ENCODE assay signal across 8 cellular contexts in the genomic region with DNA sequence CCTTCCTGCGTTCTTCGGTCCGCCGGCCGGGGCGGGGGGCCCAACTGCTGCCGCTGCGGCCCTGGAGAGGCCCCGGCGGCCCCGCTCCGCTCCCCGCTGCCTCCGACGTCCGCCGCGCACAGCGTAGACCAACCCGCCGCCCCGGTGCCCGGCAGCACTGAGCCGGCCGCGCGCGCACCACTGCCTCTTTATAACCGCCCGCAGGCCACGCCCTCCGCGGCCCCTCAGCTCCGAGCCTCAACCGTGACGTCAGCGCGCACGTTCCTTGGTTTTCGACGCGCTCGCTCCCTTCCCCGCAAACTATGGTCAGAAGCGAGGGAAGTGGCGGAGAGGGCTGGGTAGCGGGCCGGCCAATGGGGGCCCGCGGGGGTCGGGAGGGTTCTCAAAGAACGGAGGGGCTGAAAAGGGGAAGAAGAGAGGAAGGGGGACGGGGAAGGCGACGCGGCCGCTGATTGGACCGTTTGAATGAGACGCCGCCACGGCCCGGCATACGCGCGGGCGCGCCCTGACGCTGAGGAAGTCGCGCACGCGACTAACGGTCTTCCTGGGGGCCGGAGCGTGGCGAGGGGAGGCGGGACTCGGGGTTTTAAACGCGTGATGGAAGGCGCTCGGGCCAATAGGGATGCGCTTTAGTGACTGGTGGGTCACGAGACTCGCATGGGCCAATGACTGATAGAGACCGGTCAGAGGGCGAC. TPM values are rescaled to one million over a fixed set of nuclear protein-coding genes. Genes with fewer than 3 reads are reported as not detected.
DNase-seq lines count a peak whose midpoint lies in the region; ATAC-seq and TF ChIP-seq lines count a peak whose summit lies in the region.

A gene (minus strand): TSS at position 164 of the 695 bp plus-strand sequence. CDS start 199 bp downstream, outside the sequence.

- H3K27me3 ChIP-seq in thoracic aorta (replicated peaks; ENCODE audit: insufficient read depth), result no peaks in the 10 kb centered on the region

- peaks cover 7% of the 10 kb centered on the region for H3K36me3 ChIP-seq in thoracic aorta

- peaks cover 4 to 15% of the 10 kb centered on the region in 2 donors for H3K9me3 Mint-ChIP-seq in activated naive CD4-positive, alpha-beta T cell treated with anti-CD3 and anti-CD28 coated beads, Interleukin-2, amount 50 U/mL, for 72 hours

- DNase-seq in NCI-H1092 treated with DMSO at 0.1 percent for 48 hours (lab: John Stamatoyannopoulos, UW), result peak; percentile 97
- peak; percentile 78 for DNase-seq in SKM-1 (lab: John Stamatoyannopoulos, UW; ENCODE audit: unreplicated experiment)
- peak; percentile 96 for DNase-seq in activated naive CD4-positive, alpha-beta T cell treated with anti-CD3 and anti-CD28 coated beads, Interleukin-2, amount 50 U/mL, for 72 hours (ENCODE audit: low spot score in 2 of 2)
- peak; percentile 90 for DNase-seq in glomerular endothelial cell (ENCODE audit: extremely low read depth, low read depth, low spot score)
- peak; percentile 92 for DNase-seq in omental fat pad (ENCODE audit: low spot score)
- DNase-seq in thoracic aorta (ENCODE audit: low spot score), result peak; percentile 97

- H3K4me1 ChIP-seq in thoracic aorta (ENCODE audit: control insufficient read depth in 1 of 2, low read depth in 2 of 2), result peaks cover 18 to 23% of the 10 kb centered on the region in 2 donors

- peak within 1 kb of the TSS; percentile 97 to 99 for H3K27ac Mint-ChIP-seq in activated naive CD4-positive, alpha-beta T cell treated with anti-CD3 and anti-CD28 coated beads, Interleukin-2, amount 50 U/mL, for 72 hours

- H3K4me3 ChIP-seq in GM08714 (ENCODE audit: low read length) (peak within 1 kb of the TSS; percentile 83), thoracic aorta (peak within 1 kb of the TSS; percentile 87)

- ATAC-seq in HG02610 (IDR thresholded peaks at IDR 0.05; ENCODE audit: unreplicated experiment) (peak; percentile 88), omental fat pad (ENCODE audit: low FRiP score) (peak; percentile 95), thoracic aorta (ENCODE audit: insufficient number of reproducible peaks, low FRiP score, low read depth) (peak; percentile 96)
- peak; percentile 91 to 94 for ATAC-seq in activated naive CD4-positive, alpha-beta T cell treated with anti-CD3 and anti-CD28 coated beads, Interleukin-2, amount 50 U/mL, for 72 hours

- peak within 1 kb of the TSS; percentile 99 for H3K27ac ChIP-seq in thoracic aorta

- H3K36me3 Mint-ChIP-seq in activated naive CD4-positive, alpha-beta T cell treated with anti-CD3 and anti-CD28 coated beads, Interleukin-2, amount 50 U/mL, for 72 hours, result peaks cover 42 to 51% of the 10 kb centered on the region in 2 donors

- no peaks in the 10 kb centered on the region for H3K9me3 ChIP-seq in thoracic aorta

- TF ChIP-seq CTCF in omental fat pad (IDR thresholded peaks at IDR 0.05), result no peak
- TF ChIP-seq CTCF in thoracic aorta (IDR thresholded peaks at IDR 0.05), result no peak

RNA-seq across cellular contexts. Expression of the gene that starts here (rescaled TPM):
- 100 to 1,000 TPM; 192 to 343 TPM for total RNA-seq in activated naive CD4-positive, alpha-beta T cell treated with anti-CD3 and anti-CD28 coated beads, Interleukin-2, amount 50 U/mL, for 72 hours
- 64.2 and 82.3 TPM in 2 replicates for total RNA-seq in glomerular endothelial cell
- 10 to 100 TPM in 2 of 4 donors, 1 to 10 TPM in 2; 7.4 to 25.6 (median 13.0) TPM for total RNA-seq in omental fat pad
- total RNA-seq in thoracic aorta, result 10 to 100 TPM; 16.3 to 17.9 TPM

Comparison
In these comparisons a context has a peak if more than half of its experiments do, and no peak if none do; other contexts are left out.
1. Peak in every context shown above with its lines: DNase-seq, ATAC-seq, H3K4me3 ChIP-seq and H3K27ac ChIP-seq.